ENCODE assay signal across 8 cellular contexts in genomic region chr1:101474039-101474665, GRCh38.
DNase-seq lines count a peak whose midpoint lies in the region; ATAC-seq and TF ChIP-seq lines count a peak whose summit lies in the region.
"Had no signal": no experiment of that assay in that cellular context is flagged by ENCODE, and none has a peak within 500 bp of the region (broad histone marks: within the 10 kb centered on the region; RNA-seq: fewer than 3 reads in every experiment).

No MANE protein-coding gene starts in this region.

- H3K36me3 ChIP-seq in SK-N-SH (replicated peaks in 1 of 2; ENCODE audit: control insufficient read depth in 1 of 2, insufficient read depth in 2 of 2, low read length in 1 of 2) (no peaks in the 10 kb centered on the region), lower lobe of right lung (no peaks in the 10 kb centered on the region)

- H3K9me3 ChIP-seq in SK-N-SH, result no peaks in the 10 kb centered on the region
- peaks cover 7% of the 10 kb centered on the region for H3K9me3 ChIP-seq in lower lobe of right lung

- H3K27me3 ChIP-seq in SK-N-SH (ENCODE audit: insufficient read depth) (no peaks in the 10 kb centered on the region), lower lobe of right lung (ENCODE audit: low read depth) (no peaks in the 10 kb centered on the region)

- H3K4me3 ChIP-seq in GM12875 (ENCODE audit: low read depth, low read length), result no peak overlapping the region
- H3K4me3 ChIP-seq in SK-N-SH (ENCODE audit: low read depth in 2 of 2, low read length in 1 of 2), result no peak overlapping the region
- no peak overlapping the region for H3K4me3 ChIP-seq in lower lobe of right lung

- POLR2A ChIA-PET in SK-N-SH (lab: Yijun Ruan, JAX), result no interaction called here

- no peak overlapping the region for H2AFZ ChIP-seq in SK-N-SH (ENCODE audit: low read depth)
- H2AFZ ChIP-seq: parathyroid adenoma had no signal

- DNase-seq in SK-N-SH (peak; percentile 8), lower lobe of right lung (no peak)
- DNase-seq in stimulated activated naive B cell treated with anti-CD40 and anti-IgM and Interleukin-4, amounts not matched to agents 10 μg/mL and 1 μg/mL and 100 μg/mL, for 72 hours, result no peak

- H3K27ac Mint-ChIP-seq in stimulated activated naive B cell treated with anti-CD40 and anti-IgM and Interleukin-4, amounts not matched to agents 10 μg/mL and 1 μg/mL and 100 μg/mL, for 72 hours, result no peak overlapping the region

- TF ChIP-seq RAD21 in SK-N-SH (IDR thresholded peaks at IDR 0.05; ENCODE audit: low read length), result peak; percentile 70

- H3K27ac ChIP-seq in SK-N-SH (ENCODE audit: low read depth in 2 of 2, low read length in 1 of 2) (no peak overlapping the region), lower lobe of right lung (no peak overlapping the region)
- H3K27ac ChIP-seq: parathyroid adenoma had no signal

- no peaks in the 10 kb centered on the region for H4K20me1 ChIP-seq in SK-N-SH (ENCODE audit: insufficient read depth)

- intact Hi-C loops in lower lobe of right lung (cut with DNase I), result no loop called here

- H3K4me1 ChIP-seq in SK-N-SH (ENCODE audit: control insufficient read depth in 1 of 2, insufficient read depth in 2 of 2, low read depth in 1 of 2, low read length in 1 of 2), result no peaks in the 10 kb centered on the region
- H3K4me1 ChIP-seq in lower lobe of right lung, result no peaks in the 10 kb centered on the region
- H3K4me1 ChIP-seq: parathyroid adenoma had no signal

- no peaks in the 10 kb centered on the region for H3K79me2 ChIP-seq in SK-N-SH (ENCODE audit: insufficient read depth)
- H3K79me2 ChIP-seq: parathyroid adenoma had no signal

- H3K4me2 ChIP-seq in SK-N-SH, result no peak overlapping the region

- H3K36me3 Mint-ChIP-seq in stimulated activated naive B cell treated with anti-CD40 and anti-IgM and Interleukin-4, amounts not matched to agents 10 μg/mL and 1 μg/mL and 100 μg/mL, for 72 hours, result peaks cover 0 to 4% of the 10 kb centered on the region in 2 donors

- ATAC-seq in HG03354 (IDR thresholded peaks at IDR 0.05; ENCODE audit: poor library complexity, severe bottlenecking, unreplicated experiment), result peak; percentile 74
- peak; percentile 74 to 76 for ATAC-seq in lower lobe of right lung
- ATAC-seq in stimulated activated naive B cell treated with anti-CD40 and anti-IgM and Interleukin-4, amounts not matched to agents 10 μg/mL and 1 μg/mL and 100 μg/mL, for 72 hours (replicated peaks), result no peak
- no peak for ATAC-seq in GM19452 (IDR thresholded peaks at IDR 0.05; ENCODE audit: unreplicated experiment)
- ATAC-seq in HG03280 (IDR thresholded peaks at IDR 0.05; ENCODE audit: unreplicated experiment), result no peak

- WGBS in SK-N-SH (ENCODE audit: low lambda C conversion rate), result 0% methylated on average over 1 of the region's 1 CpG

- H3K27me3 Mint-ChIP-seq in stimulated activated naive B cell treated with anti-CD40 and anti-IgM and Interleukin-4, amounts not matched to agents 10 μg/mL and 1 μg/mL and 100 μg/mL, for 72 hours, result peaks cover under 1 to 16% of the 10 kb centered on the region in 2 donors

- H3F3A ChIP-seq in SK-N-SH (replicated peaks; ENCODE audit: insufficient read depth), result no peaks in the 10 kb centered on the region

- no peak overlapping the region for H3K9ac ChIP-seq in SK-N-SH
- H3K9ac ChIP-seq: parathyroid adenoma had no signal

- TF ChIP-seq CTCF in GM12875 (IDR thresholded peaks at IDR 0.05; ENCODE audit: borderline replicate concordance, insufficient read depth, low read depth, low read length) (peak; percentile 59; the same call in 1 of the 2 replicates), SK-N-SH (IDR thresholded peaks at IDR 0.05) (peak; percentile 57), lower lobe of right lung (IDR thresholded peaks at IDR 0.05) (peak; percentile 52)

- CTCF ChIA-PET in SK-N-SH (lab: Yijun Ruan, JAX), result interaction anchor here (0.6 to 6.3 kb wide), 24 partner anchors 8 to 717 kb away, joined by 3 to 63 read pairs (median 4); no protein-coding TSS in a partner anchor

- peaks cover 4 to 14% of the 10 kb centered on the region in 2 donors for H3K9me3 Mint-ChIP-seq in stimulated activated naive B cell treated with anti-CD40 and anti-IgM and Interleukin-4, amounts not matched to agents 10 μg/mL and 1 μg/mL and 100 μg/mL, for 72 hours

- no peaks in the 10 kb centered on the region for H3K9me2 ChIP-seq in SK-N-SH

- TF ChIP-seq EP300 in SK-N-SH (IDR thresholded peaks at IDR 0.05; ENCODE audit: borderline replicate concordance in 1 of 2, low read depth in 1 of 2, low read length in 1 of 2), result no peak

- no peak overlapping the region for H3K4me3 Mint-ChIP-seq in stimulated activated naive B cell treated with anti-CD40 and anti-IgM and Interleukin-4, amounts not matched to agents 10 μg/mL and 1 μg/mL and 100 μg/mL, for 72 hours

- no peaks in the 10 kb centered on the region for H3K4me1 Mint-ChIP-seq in stimulated activated naive B cell treated with anti-CD40 and anti-IgM and Interleukin-4, amounts not matched to agents 10 μg/mL and 1 μg/mL and 100 μg/mL, for 72 hours

TF ChIP-seq in SK-N-SH, 30 proteins besides CTCF, POLR2A, EP300 and RAD21:
- TF ChIP-seq POLR2AphosphoS5 (IDR thresholded peaks at IDR 0.05; ENCODE audit: low read depth, low read length) (no peak), MEF2A (IDR thresholded peaks at IDR 0.05; ENCODE audit: borderline replicate concordance, low read depth) (no peak), SMC3 (IDR thresholded peaks at IDR 0.05; ENCODE audit: low read depth, low read length) (peak; percentile 23; the same call in 1 of the 2 replicates), PBX3 (IDR thresholded peaks at IDR 0.05) (no peak), FOSL2 (IDR thresholded peaks at IDR 0.05; ENCODE audit: borderline replicate concordance, low read depth) (no peak)

Comparison
In these comparisons a context has a peak if more than half of its experiments do, and no peak if none do; other contexts are left out.
1. ATAC-seq: peak in HG03354 (single experiment) and lower lobe of right lung (2 of 2); none in stimulated activated naive B cell treated with anti-CD40 and anti-IgM and Interleukin-4, amounts not matched to agents 10 μg/mL and 1 μg/mL and 100 μg/mL, for 72 hours (0 of 2), GM19452 (single experiment) and HG03280 (single experiment).
2. Peak in every context shown above with its lines, with median percentiles within 50 percentile points of each other: CTCF ChIP-seq.